1 cellular context compared by ENCODE assay signal in genomic region chr3:39177708-39178332, GRCh38.
TF ChIP-seq lines count a peak whose summit lies in the region.

No MANE protein-coding gene starts in this region.

TF ChIP-seq in HepG2, 621 proteins besides CTCF, POLR2A, EP300 and RAD21 (continued from another document and continues in another):
- TF ChIP-seq CREM (IDR thresholded peaks at IDR 0.05) (0 out of 2 replicates have a peak, but pooled peaks have one; percentile 44), CREM (CRISPR knock-in tag; IDR thresholded peaks at IDR 0.05) (no peak), ARID4A (CRISPR knock-in tag; IDR thresholded peaks at IDR 0.05; ENCODE audit: borderline replicate concordance) (peak; percentile 29; the same call in 1 of the 2 replicates), MNT (IDR thresholded peaks at IDR 0.05) (no peak), ELF1 (CRISPR knock-in tag; IDR thresholded peaks at IDR 0.05) (peak; percentile 43; the same call in 1 of the 2 replicates), PRDM10 (CRISPR knock-in tag; IDR thresholded peaks at IDR 0.05; ENCODE audit: low read depth) (0 out of 2 replicates have a peak, but pooled peaks have one; percentile 10), HDAC2 (CRISPR knock-in tag; IDR thresholded peaks at IDR 0.05) (0 out of 2 replicates have a peak, but pooled peaks have one; percentile 14), ZNF7 (CRISPR knock-in tag; IDR thresholded peaks at IDR 0.05) (no peak), ZSCAN21 (CRISPR knock-in tag; IDR thresholded peaks at IDR 0.05; ENCODE audit: borderline replicate concordance) (no peak), GPN1 (CRISPR knock-in tag; IDR thresholded peaks at IDR 0.05; ENCODE audit: borderline replicate concordance) (no peak), ZNF281 (CRISPR knock-in tag; IDR thresholded peaks at IDR 0.05; ENCODE audit: borderline replicate concordance) (peak; percentile 56; the same call in 1 of the 2 replicates), LCORL (IDR thresholded peaks at IDR 0.05) (no peak), LCORL (CRISPR knock-in tag; IDR thresholded peaks at IDR 0.05) (0 out of 2 replicates have a peak, but pooled peaks have one; percentile 27), MZF1 (CRISPR knock-in tag; IDR thresholded peaks at IDR 0.05; ENCODE audit: borderline replicate concordance) (no peak), FOSL2 (CRISPR knock-in tag; IDR thresholded peaks at IDR 0.05) (peak; percentile 20), ZFP37 (CRISPR knock-in tag; IDR thresholded peaks at IDR 0.05; ENCODE audit: borderline replicate concordance) (no peak), PAXIP1 (CRISPR knock-in tag; conservative IDR thresholded peaks at IDR 0.05) (0 out of 2 replicates have a peak, but pooled peaks have one; percentile 6), GABPA (IDR thresholded peaks at IDR 0.05; ENCODE audit: low read depth, low read length) (no peak), GABPA (CRISPR knock-in tag; IDR thresholded peaks at IDR 0.05; ENCODE audit: low read depth) (peak; percentile 67), HOXA3 (CRISPR knock-in tag; IDR thresholded peaks at IDR 0.05) (0 out of 2 replicates have a peak, but pooled peaks have one; percentile 16), PATZ1 (CRISPR knock-in tag; IDR thresholded peaks at IDR 0.05) (peak; percentile 80), CREB1 (IDR thresholded peaks at IDR 0.05) (peak; percentile 37), CREB1 (CRISPR knock-in tag; IDR thresholded peaks at IDR 0.05) (peak; percentile 72), ARID5B (CRISPR knock-in tag; IDR thresholded peaks at IDR 0.05) (peak; percentile 23; the same call in 1 of the 2 replicates), SP5 (CRISPR knock-in tag; IDR thresholded peaks at IDR 0.05; ENCODE audit: borderline replicate concordance, low read depth) (peak; percentile 57; the same call in 1 of the 2 replicates), GABPB1 (CRISPR knock-in tag; IDR thresholded peaks at IDR 0.05) (peak; percentile 58; the same call in 1 of the 2 replicates), ZNF792 (CRISPR knock-in tag; IDR thresholded peaks at IDR 0.05) (peak; percentile 16; the same call in 1 of the 2 replicates), ZNF496 (CRISPR knock-in tag; IDR thresholded peaks at IDR 0.05; ENCODE audit: insufficient replicate concordance) (no peak), ZBTB7B (CRISPR knock-in tag; IDR thresholded peaks at IDR 0.05) (peak; percentile 40; the same call in 1 of the 2 replicates), FOXO1 (CRISPR knock-in tag; IDR thresholded peaks at IDR 0.05) (peak; percentile 8; the same call in 1 of the 2 replicates), ZNF790 (CRISPR knock-in tag; IDR thresholded peaks at IDR 0.05; ENCODE audit: borderline replicate concordance) (no peak), HOXA5 (CRISPR knock-in tag; IDR thresholded peaks at IDR 0.05) (0 out of 2 replicates have a peak, but pooled peaks have one; percentile 47), ZNF878 (CRISPR knock-in tag; IDR thresholded peaks at IDR 0.05) (0 out of 2 replicates have a peak, but pooled peaks have one; percentile 18), MED1 (CRISPR knock-in tag; IDR thresholded peaks at IDR 0.05) (0 out of 2 replicates have a peak, but pooled peaks have one; percentile 9), TEAD2 (CRISPR knock-in tag; IDR thresholded peaks at IDR 0.05) (no peak), NAIF1 (CRISPR knock-in tag; IDR thresholded peaks at IDR 0.05; ENCODE audit: borderline replicate concordance) (no peak), ZBTB21 (CRISPR knock-in tag; IDR thresholded peaks at IDR 0.05) (peak; percentile 95)
